In the genomic region with DNA sequence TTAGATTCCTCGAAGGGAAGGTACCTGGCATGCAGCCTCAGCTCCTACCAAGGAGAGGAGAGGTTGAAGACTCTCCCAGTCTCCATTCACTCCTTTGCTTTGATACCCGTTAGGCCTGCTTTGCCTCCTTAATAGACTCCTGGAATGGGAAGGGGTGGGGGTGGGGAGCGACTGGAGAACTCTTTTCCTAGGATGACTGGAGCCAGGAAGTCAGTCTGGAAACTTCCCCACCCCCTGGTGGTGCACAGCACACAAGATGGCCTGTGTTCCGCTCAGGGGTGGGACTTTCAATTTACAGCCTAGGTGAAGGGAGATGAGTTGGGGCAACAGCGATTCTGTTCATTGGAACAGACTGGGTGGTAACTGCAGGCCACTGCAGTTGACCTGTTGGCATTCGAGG, we compare ENCODE assay signal across 14 cellular contexts. TPM values are rescaled to one million over a fixed set of nuclear protein-coding genes. Genes with fewer than 3 reads are reported as not detected.
DNase-seq lines count a peak whose midpoint lies in the region; ATAC-seq and TF ChIP-seq lines count a peak whose summit lies in the region.
"Had no signal": no experiment of that assay in that cellular context is flagged by ENCODE, and none has a peak within 500 bp of the region (broad histone marks: within the 10 kb centered on the region; RNA-seq: fewer than 3 reads in every experiment).

No MANE protein-coding gene starts in this region.

- no peaks in the 10 kb centered on the region for H3F3A ChIP-seq in PC-3 (ENCODE audit: low read length, unreplicated experiment)

- H3K4me3 ChIP-seq in cardiac muscle cell (no peak overlapping the region), PC-3 (ENCODE audit: low read length) (no peak overlapping the region), fibroblast of pulmonary artery (replicated peaks; ENCODE audit: low read depth, low read length) (no peak overlapping the region)
- H3K4me3 ChIP-seq: BLaER1 treated with 17β-estradiol and CSF1 and Interleukin-3, amounts not matched to agents 10 nM and 100 nM had no signal

- H3K9me2 ChIP-seq in PC-3 (replicated peaks; ENCODE audit: low read length): no peaks in the 10 kb centered on the region

- peak overlapping the region; percentile 85 for H2AFZ ChIP-seq in PC-3 (ENCODE audit: low read length)

- no peaks in the 10 kb centered on the region for H3K27me3 ChIP-seq in cardiac muscle cell
- no peaks in the 10 kb centered on the region for H3K27me3 ChIP-seq in PC-3 (ENCODE audit: low read length)
- H3K27me3 ChIP-seq: BLaER1 treated with 17β-estradiol and CSF1 and Interleukin-3, amounts not matched to agents 10 nM and 100 nM had no signal

- TF ChIP-seq CTCF in cardiac muscle cell (IDR thresholded peaks at IDR 0.05; ENCODE audit: low read depth, low read length) (peak; percentile 26), PC-3 (conservative IDR thresholded peaks at IDR 0.05; ENCODE audit: low read depth, low read length) (peak; percentile 58), fibroblast of pulmonary artery (IDR thresholded peaks at IDR 0.05; ENCODE audit: low read length, missing control alignments) (peak; percentile 9)

- CTCF ChIA-PET in PC-3 (lab: Charles Lee): interaction anchor here (0.6 kb wide), 1 partner anchor 107 kb away, joined by 3 read pairs; no protein-coding TSS in a partner anchor

- H3K4me2 ChIP-seq in PC-3 (ENCODE audit: low read length): no peak overlapping the region
- H3K4me2 ChIP-seq: BLaER1 treated with 17β-estradiol and CSF1 and Interleukin-3, amounts not matched to agents 10 nM and 100 nM had no signal

- intact Hi-C loops in Right ventricle myocardium superior (cut with DNase I) (no loop called here), PC-3 (cut with micrococcal nuclease) (loop anchor here (10.0 kb wide), 1 partner anchor 243 kb away; no protein-coding TSS in a partner anchor)

- no peaks in the 10 kb centered on the region for H3K79me2 ChIP-seq in PC-3 (ENCODE audit: low read length)

- no peak overlapping the region for H3K27ac ChIP-seq in cardiac muscle cell
- no peak overlapping the region for H3K27ac ChIP-seq in PC-3 (ENCODE audit: low read length)
- H3K27ac ChIP-seq: BLaER1 treated with 17β-estradiol and CSF1 and Interleukin-3, amounts not matched to agents 10 nM and 100 nM had no signal

- DNase-seq in cardiac muscle cell (ENCODE audit: low read depth in 1 of 2, low spot score in 1 of 2) (peak; percentile 19 to 63), Right ventricle myocardium superior (no peak), PC-3 (peak; percentile 51), fibroblast of pulmonary artery (ENCODE audit: low read depth) (peak; percentile 7), ureter (ENCODE audit: low spot score) (peak; percentile 17), HuH-7.5 (ENCODE audit: low spot score) (no peak)
- DNase-seq: effector CD4-positive, alpha-beta T cell; NK-92 treated with Interleukin-12 subunit alpha and Interleukin-12 subunit beta, amount 100 ng/mL, for 24 hours; stimulated activated CD4-positive, alpha-beta T cell treated with anti-CD3 and anti-CD28 coated beads, Interleukin-1b, Interleukin-23, amount 100 ng/mL, for 48 hours had no signal

- H3K4me1 ChIP-seq in cardiac muscle cell (ENCODE audit: low read depth): no peaks in the 10 kb centered on the region
- peaks cover 19% of the 10 kb centered on the region for H3K4me1 ChIP-seq in PC-3 (ENCODE audit: insufficient read depth, low read length)

- no TSS peak for BruUV-seq in PC-3 (replicated peaks; lab: Mats Ljungman, UMichigan)

- ATAC-seq in Right ventricle myocardium superior (ENCODE audit: poor library complexity) (no peak), PC-3 (no peak), GM19395 (IDR thresholded peaks at IDR 0.05; ENCODE audit: unreplicated experiment) (no peak), HG03432 (IDR thresholded peaks at IDR 0.05; ENCODE audit: unreplicated experiment) (no peak)

- no peaks in the 10 kb centered on the region for H3K9me3 ChIP-seq in cardiac muscle cell (ENCODE audit: low read depth)
- H3K9me3 ChIP-seq in PC-3 (ENCODE audit: low read length): no peaks in the 10 kb centered on the region
- H3K9me3 ChIP-seq: BLaER1 treated with 17β-estradiol and CSF1 and Interleukin-3, amounts not matched to agents 10 nM and 100 nM had no signal

- peaks cover 18% of the 10 kb centered on the region for H3K36me3 ChIP-seq in cardiac muscle cell
- no peaks in the 10 kb centered on the region for H3K36me3 ChIP-seq in PC-3 (ENCODE audit: low read depth, low read length)

- POLR2A ChIA-PET in PC-3 (lab: Charles Lee; ENCODE audit: unreplicated experiment): no interaction called here

- no peaks in the 10 kb centered on the region for H4K20me1 ChIP-seq in PC-3 (ENCODE audit: low read length)

- H3K9ac ChIP-seq in PC-3 (ENCODE audit: low read length): no peak overlapping the region
- H3K9ac ChIP-seq: BLaER1 treated with 17β-estradiol and CSF1 and Interleukin-3, amounts not matched to agents 10 nM and 100 nM had no signal

RNA-seq across cellular contexts. Expression of a gene that starts 21.4 kb away (rescaled TPM):
- total RNA-seq in cardiac muscle cell (1.3 and 2.5 TPM in 2 replicates), Right ventricle myocardium superior (1.3 TPM), PC-3 (2014; rRNA removed) (not detected in 2 replicates), ureter (3.4 TPM)
- 0.76 and 0.77 TPM in 2 replicates for polyA plus RNA-seq in cardiac muscle cell

RNA-seq across cellular contexts. Expression of a gene that starts 34.5 kb away (rescaled TPM):
- total RNA-seq in cardiac muscle cell: 49.5 and 63.5 TPM in 2 replicates
- polyA plus RNA-seq in cardiac muscle cell: 108 and 155 TPM in 2 replicates
- 58.7 TPM for total RNA-seq in Right ventricle myocardium superior
- 0.29 TPM in 1 of 2 replicates, not detected in the other for total RNA-seq in PC-3 (2014; rRNA removed)
- 107 TPM for total RNA-seq in ureter

RNA-seq across cellular contexts. Expression of a gene that starts 56.7 kb away (rescaled TPM):
- total RNA-seq in cardiac muscle cell (not detected in 2 replicates), Right ventricle myocardium superior (not detected), PC-3 (2014; rRNA removed) (not detected in 2 replicates), ureter (not detected)
- polyA plus RNA-seq in cardiac muscle cell: not detected in 2 replicates
- total RNA-seq: activated T-helper 1 cell treated with anti-CD3 and anti-CD28 coated beads, Interleukin-12 subunit alpha, Interleukin-12 subunit beta, Interleukin-2, Interleukin-4 antibody, amounts not matched to agents 30 ng/mL and 10 ng/mL and 1 ng/mL, durations not matched to agents 14 hours and 24 hours and 36 hours; myocyte had no signal

Comparison
In these comparisons a context has a peak if more than half of its experiments do, and no peak if none do; other contexts are left out.
1. DNase-seq: peak in cardiac muscle cell (2 of 2), PC-3 (single experiment), fibroblast of pulmonary artery (single experiment) and ureter (single experiment); none in Right ventricle myocardium superior (single experiment) and HuH-7.5 (single experiment).
2. RNA of a gene that starts 34.5 kb away (total RNA-seq): 107 TPM in ureter (single experiment), 49.5 to 63.5 TPM in cardiac muscle cell and 58.7 TPM in Right ventricle myocardium superior (single experiment); 0.29 TPM in PC-3; every median in the first group is over 10 times any median in the second.
3. Peak in every context shown above with its lines, with median percentiles within 50 percentile points of each other: CTCF ChIP-seq.